ENCODE assay signal across 22 cellular contexts in genomic region chr1:222987616-222988015, GRCh38.
"Had no signal": no experiment of that assay in that cellular context is flagged by ENCODE, and none has a peak within 500 bp of the region (broad histone marks: within the 10 kb centered on the region; RNA-seq: fewer than 3 reads in every experiment).

No MANE protein-coding gene starts in this region.

- H3K27ac ChIP-seq: breast epithelium, coronary artery, esophagus muscularis mucosa, gastroesophageal sphincter, pancreas, psoas muscle, right atrium auricular region, upper lobe of left lung had no signal

- ATAC-seq: activated CD4-positive, CD25-positive, alpha-beta regulatory T cell treated with anti-CD3 and anti-CD28 coated beads, Interleukin-2, amount 50 U/mL, for 24 hours; activated T-cell treated with anti-CD3 and anti-CD28 coated beads, Interleukin-2, amount 50 U/mL, for 72 hours; gastroesophageal sphincter; left cardiac atrium; pancreas; psoas muscle; stimulated activated naive CD8-positive, alpha-beta T cell treated with anti-CD3 and anti-CD28 coated beads, Interleukin-15, Interleukin-2, amounts not matched to agents 100 U/mL and 50 U/mL, for 24 hours had no signal

- H3K4me1 ChIP-seq: breast epithelium, pancreas, psoas muscle, right atrium auricular region had no signal

- H3K9me3 ChIP-seq: breast epithelium, esophagus muscularis mucosa, gastroesophageal sphincter, pancreas, psoas muscle, right atrium auricular region, upper lobe of left lung had no signal

- H3K27me3 ChIP-seq: breast epithelium, esophagus muscularis mucosa, gastroesophageal sphincter, pancreas, right atrium auricular region, upper lobe of left lung had no signal

- H3K36me3 ChIP-seq: breast epithelium, esophagus muscularis mucosa, pancreas, right atrium auricular region had no signal

- DNase-seq: activated CD4-positive, alpha-beta memory T cell treated with anti-CD3 and anti-CD28 coated beads, Interleukin-2, amount 10 ng/mL, durations not matched to agents 7 days and 5 days; activated CD4-positive, alpha-beta T cell treated with anti-CD3 and anti-CD28 coated beads, Interleukin-2, amount 10 ng/mL, durations not matched to agents 24 days and 14 days; activated effector memory CD4-positive, alpha-beta T cell treated with Interleukin-2 at 50 U/mL for 16 hours; activated naive CD4-positive, alpha-beta T cell treated with anti-CD3 and anti-CD28 coated beads for 36 hours; activated naive CD8-positive, alpha-beta T cell treated with anti-CD3 and anti-CD28 coated beads, Interleukin-2, amount 10 ng/mL, durations not matched to agents 7 days and 5 days; activated T-cell treated with anti-CD3 and anti-CD28 coated beads, Interleukin-2, amount 50 U/mL, for 72 hours; amniotic stem cell; head of caudate nucleus; islet precursor cell; left cardiac atrium; midbrain; pancreas; psoas muscle; stimulated activated CD4-positive, alpha-beta T cell treated with anti-CD3 and anti-CD28 coated beads, Interleukin-4, amount 100 ng/mL, for 24 hours; stimulated activated naive CD8-positive, alpha-beta T cell treated with anti-CD3 and anti-CD28 coated beads, Interleukin-15, Interleukin-2, amounts not matched to agents 100 U/mL and 50 U/mL, for 24 hours; upper lobe of left lung had no signal

- H3K4me3 ChIP-seq: breast epithelium, coronary artery, esophagus muscularis mucosa, gastroesophageal sphincter, pancreas, psoas muscle, right atrium auricular region, upper lobe of left lung had no signal
